Comparison of ENCODE assay signal across 15 cellular contexts in genomic region chr11:131537196-131537595, GRCh38.
"Had no signal": no experiment of that assay in that cellular context is flagged by ENCODE, and none has a peak within 500 bp of the region (broad histone marks: within the 10 kb centered on the region; RNA-seq: fewer than 3 reads in every experiment).

No MANE protein-coding gene starts in this region.

- H3K4me1 ChIP-seq: heart left ventricle, left lung, psoas muscle, right lobe of liver, suprapubic skin, upper lobe of right lung had no signal

- H3K36me3 ChIP-seq: heart left ventricle, left lung, right lobe of liver, suprapubic skin, upper lobe of right lung had no signal

- H3K4me3 ChIP-seq: coronary artery, heart left ventricle, left lung, psoas muscle, right lobe of liver, suprapubic skin, upper lobe of right lung had no signal

- DNase-seq: activated CD4-positive, alpha-beta T cell treated with anti-CD3 and anti-CD28 coated beads for 48 hours; activated CD8-positive, alpha-beta memory T cell treated with anti-CD3 and anti-CD28 coated beads, Interleukin-2, amount 50 U/mL, for 48 hours; activated CD8-positive, alpha-beta T cell treated with anti-CD3 and anti-CD28 coated beads, Interleukin-2, amount 10 ng/mL, durations not matched to agents 7 days and 5 days; activated naive CD4-positive, alpha-beta T cell treated with Interleukin-2 at 50 U/mL for 16 hours; effector CD8-positive, alpha-beta T cell; foreskin melanocyte; heart left ventricle; left lung; psoas muscle; right lobe of liver; stimulated activated CD4-positive, alpha-beta T cell treated with anti-CD3 and anti-CD28 coated beads, Interleukin-2, amount 100 ng/mL, for 24 hours; stimulated activated naive B cell treated with anti-CD40 and anti-IgM and Interleukin-4, amounts not matched to agents 10 μg/mL and 1 μg/mL and 100 μg/mL, for 72 hours; upper lobe of right lung had no signal

- H3K27me3 ChIP-seq: right lobe of liver, upper lobe of right lung had no signal

- H3K9me3 ChIP-seq: left lung, psoas muscle, right lobe of liver, suprapubic skin, upper lobe of right lung had no signal

- H3K27ac ChIP-seq: coronary artery, heart left ventricle, left lung, psoas muscle, right lobe of liver, suprapubic skin, upper lobe of right lung had no signal
